ENCODE assay signal across 24 cellular contexts in the genomic region with DNA sequence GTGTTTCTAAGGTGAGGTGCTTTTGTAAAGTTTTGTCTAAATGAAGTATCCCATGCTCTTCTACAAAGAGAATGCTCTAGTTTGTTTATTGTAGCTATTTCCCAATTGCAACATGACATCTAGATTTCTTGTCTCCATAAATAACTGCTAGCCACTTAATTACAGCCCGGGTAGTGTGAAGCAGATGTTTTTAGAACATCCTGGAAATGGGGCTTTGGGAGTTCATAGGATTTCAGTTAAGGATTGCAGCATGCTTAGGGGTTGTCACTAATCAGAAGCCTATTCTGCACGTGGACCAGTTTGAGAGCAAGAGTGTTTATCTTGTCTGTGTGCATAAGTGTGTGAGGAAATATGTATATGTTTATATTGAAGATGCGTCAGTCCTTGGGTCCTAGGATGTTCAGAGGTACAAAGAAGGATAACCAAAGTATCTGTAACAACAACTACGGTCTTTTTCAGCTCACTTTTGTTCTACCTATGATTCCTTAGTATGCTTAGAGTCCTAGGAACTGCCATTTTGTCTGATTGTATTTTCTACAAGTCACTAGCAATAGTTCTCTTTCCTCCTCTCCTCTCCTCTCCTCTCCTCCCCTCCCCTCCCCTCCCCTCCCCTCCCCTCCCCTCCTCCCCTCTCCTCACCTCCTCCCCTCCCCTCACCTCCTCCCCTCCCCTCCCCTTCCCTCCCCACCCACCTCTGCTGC.
"Had no signal": no experiment of that assay in that cellular context is flagged by ENCODE, and none has a peak within 500 bp of the region (broad histone marks: within the 10 kb centered on the region; RNA-seq: fewer than 3 reads in every experiment).

No MANE protein-coding gene starts in this region.

- H3K9me3 ChIP-seq: pancreas, psoas muscle, right atrium auricular region, upper lobe of left lung had no signal

- H2AFZ ChIP-seq: hepatocyte had no signal

- H3K27me3 Mint-ChIP-seq: activated naive CD8-positive, alpha-beta T cell treated with anti-CD3 and anti-CD28 coated beads, Interleukin-2, amount 10 ng/mL, durations not matched to agents 7 days and 5 days; natural killer cell treated with Interleukin-12 subunit alpha and Interleukin-12 subunit beta and Interleukin-15 and Interleukin-18, amount 100 ng/mL, for 72 hours had no signal

- H3K4me1 Mint-ChIP-seq: activated naive CD8-positive, alpha-beta T cell treated with anti-CD3 and anti-CD28 coated beads, Interleukin-2, amount 10 ng/mL, durations not matched to agents 7 days and 5 days; immature natural killer cell had no signal

- H3K4me3 Mint-ChIP-seq: activated naive CD4-positive, alpha-beta T cell treated with anti-CD3 and anti-CD28 coated beads for 36 hours; activated naive CD8-positive, alpha-beta T cell treated with anti-CD3 and anti-CD28 coated beads, Interleukin-2, amount 10 ng/mL, durations not matched to agents 7 days and 5 days; activated T-cell treated with anti-CD3 and anti-CD28 coated beads, Interleukin-2, amount 50 U/mL, for 72 hours; immature natural killer cell; natural killer cell treated with Interleukin-12 subunit alpha and Interleukin-12 subunit beta and Interleukin-15 and Interleukin-18, amount 100 ng/mL, for 72 hours; WTC11 had no signal

- H3K27ac ChIP-seq: epithelial cell of prostate, hepatocyte, pancreas, psoas muscle, right atrium auricular region, upper lobe of left lung had no signal

- FAIRE-seq: frontal cortex, pancreas had no signal

- H3K27ac Mint-ChIP-seq: activated naive CD4-positive, alpha-beta T cell treated with anti-CD3 and anti-CD28 coated beads for 36 hours; activated naive CD8-positive, alpha-beta T cell treated with anti-CD3 and anti-CD28 coated beads, Interleukin-2, amount 10 ng/mL, durations not matched to agents 7 days and 5 days; activated T-cell treated with anti-CD3 and anti-CD28 coated beads, Interleukin-2, amount 50 U/mL, for 72 hours; immature natural killer cell; natural killer cell treated with Interleukin-12 subunit alpha and Interleukin-12 subunit beta and Interleukin-15 and Interleukin-18, amount 100 ng/mL, for 72 hours; WTC11 had no signal

- H3K4me2 ChIP-seq: hepatocyte had no signal

- H3K9me3 Mint-ChIP-seq: activated naive CD8-positive, alpha-beta T cell treated with anti-CD3 and anti-CD28 coated beads, Interleukin-2, amount 10 ng/mL, durations not matched to agents 7 days and 5 days; WTC11 had no signal

- H3K4me1 ChIP-seq: pancreas, upper lobe of left lung had no signal

- DNase-seq: activated effector memory CD4-positive, alpha-beta T cell treated with Interleukin-2 at 50 U/mL for 16 hours; activated naive CD4-positive, alpha-beta T cell treated with anti-CD3 and anti-CD28 coated beads for 36 hours; activated naive CD8-positive, alpha-beta T cell treated with anti-CD3 and anti-CD28 coated beads, Interleukin-2, amount 10 ng/mL, durations not matched to agents 7 days and 5 days; activated T-cell treated with anti-CD3 and anti-CD28 coated beads, Interleukin-2, amount 50 U/mL, for 72 hours; amygdala; cerebellar nuclear complex; cortex of kidney; glutamatergic neuron; immature natural killer cell; left ventricle myocardium superior; mammary epithelial cell; pancreas; psoas muscle; stimulated activated CD4-positive, alpha-beta T cell treated with anti-CD3 and anti-CD28 coated beads, Interleukin-12 subunit alpha, Interleukin-12 subunit beta, amount 100 ng/mL, for 4 hours; stimulated activated CD4-positive, alpha-beta T cell treated with anti-CD3 and anti-CD28 coated beads, Interleukin-4, amount 100 ng/mL, for 4 hours; stimulated activated naive CD8-positive, alpha-beta T cell treated with anti-CD3 and anti-CD28 coated beads, Interleukin-15, Interleukin-2, amounts not matched to agents 100 U/mL and 50 U/mL, for 24 hours; T-helper 9 cell had no signal

- H3K36me3 ChIP-seq: pancreas, upper lobe of left lung had no signal

- H3K36me3 Mint-ChIP-seq: activated naive CD8-positive, alpha-beta T cell treated with anti-CD3 and anti-CD28 coated beads, Interleukin-2, amount 10 ng/mL, durations not matched to agents 7 days and 5 days; immature natural killer cell; natural killer cell treated with Interleukin-12 subunit alpha and Interleukin-12 subunit beta and Interleukin-15 and Interleukin-18, amount 100 ng/mL, for 72 hours; WTC11 had no signal

- H3K79me2 ChIP-seq: hepatocyte had no signal

- ATAC-seq: activated T-cell treated with anti-CD3 and anti-CD28 coated beads, Interleukin-2, amount 50 U/mL, for 72 hours; left ventricle myocardium superior; natural killer cell treated with Interleukin-12 subunit alpha and Interleukin-12 subunit beta and Interleukin-15 and Interleukin-18, amount 100 ng/mL, for 72 hours; pancreas; psoas muscle; stimulated activated naive CD8-positive, alpha-beta T cell treated with anti-CD3 and anti-CD28 coated beads, Interleukin-15, Interleukin-2, amounts not matched to agents 100 U/mL and 50 U/mL, for 24 hours; WTC11 had no signal

- H3K27me3 ChIP-seq: hepatocyte, pancreas, right atrium auricular region, upper lobe of left lung had no signal

- H3K4me3 ChIP-seq: hepatocyte, pancreas, psoas muscle, right atrium auricular region, upper lobe of left lung had no signal
